In genomic region chr19:8505680-8506401, GRCh38 we compare ENCODE assay signal across 1 cellular context.
TF ChIP-seq lines count a peak whose summit lies in the region.

No MANE protein-coding gene starts in this region.

TF ChIP-seq in K562, 482 proteins besides CTCF, POLR2A, EP300 and RAD21 (continued from another document):
- TF ChIP-seq NBN (IDR thresholded peaks at IDR 0.05; ENCODE audit: low read depth) (0 out of 2 replicates have a peak, but pooled peaks have one; percentile 40), DEAF1 (CRISPR knock-in tag; IDR thresholded peaks at IDR 0.05) (no peak; the same call in 1 of the 2 replicates), ILF3 (IDR thresholded peaks at IDR 0.05; ENCODE audit: borderline replicate concordance) (no peak), ZNF384 (IDR thresholded peaks at IDR 0.05; ENCODE audit: low read depth, low read length) (no peak), LEF1 (IDR thresholded peaks at IDR 0.05) (0 out of 2 replicates have a peak, but pooled peaks have one; percentile 21), ZNF717 (CRISPR knock-in tag; IDR thresholded peaks at IDR 0.05) (no peak), CTCFL (IDR thresholded peaks at IDR 0.05; ENCODE audit: borderline replicate concordance, insufficient read depth, low read depth, low read length, poor library complexity, severe bottlenecking) (peak; percentile 92), KLF16 (IDR thresholded peaks at IDR 0.05) (0 out of 2 replicates have a peak, but pooled peaks have one; percentile 31), ZNF561 (CRISPR knock-in tag; conservative IDR thresholded peaks at IDR 0.05) (no peak), ADNP (tag; IDR thresholded peaks at IDR 0.05) (no peak), ZNF436 (CRISPR knock-in tag; IDR thresholded peaks at IDR 0.05) (no peak), ZNF263 (CRISPR knock-in tag; IDR thresholded peaks at IDR 0.05; ENCODE audit: borderline replicate concordance) (peak; percentile 95), FUS (optimal IDR thresholded peaks at IDR 0.05; ENCODE audit: low read depth, low read length) (no peak), E2F6 (IDR thresholded peaks at IDR 0.05; ENCODE audit: borderline replicate concordance in 1 of 2, extremely low read depth in 1 of 2, insufficient read depth in 1 of 2, insufficient read length in 1 of 2, low read depth in 1 of 2, low read length in 1 of 2, poor library complexity in 1 of 2, severe bottlenecking in 1 of 2) (peak; percentile 76 to 78), USF1 (CRISPR knock-in tag; IDR thresholded peaks at IDR 0.05) (peak; percentile 81), UBTF (IDR thresholded peaks at IDR 0.05; ENCODE audit: borderline replicate concordance in 1 of 2, low read depth in 2 of 2, low read length in 2 of 2) (peak in 1 of 2 experiments; percentile 88; a peak in 3 of 4 replicates), BCOR (IDR thresholded peaks at IDR 0.05) (peak; percentile 51; the same call in 1 of the 2 replicates), L3MBTL2 (IDR thresholded peaks at IDR 0.05) (peak; percentile 96), RB1 (IDR thresholded peaks at IDR 0.05; ENCODE audit: low read depth) (peak; percentile 41; the same call in 1 of the 2 replicates), PHF8 (IDR thresholded peaks at IDR 0.05; ENCODE audit: borderline replicate concordance, low read length) (peak; percentile 53; the same call in 1 of the 2 replicates), ZNF592 (IDR thresholded peaks at IDR 0.05) (peak; percentile 57; the same call in 1 of the 2 replicates), RBM17 (IDR thresholded peaks at IDR 0.05; ENCODE audit: borderline replicate concordance, low read depth, low read length) (no peak), KDM2B (CRISPR knock-in tag; IDR thresholded peaks at IDR 0.05) (peak; percentile 11; the same call in 1 of the 2 replicates), CBX1 (IDR thresholded peaks at IDR 0.05; ENCODE audit: low read depth) (no peak), SMC3 (conservative IDR thresholded peaks at IDR 0.05; ENCODE audit: insufficient read depth, low read depth, low read length) (peak; percentile 28; the same call in 1 of the 2 replicates), PHF21A (IDR thresholded peaks at IDR 0.05; ENCODE audit: borderline replicate concordance, low read depth) (0 out of 2 replicates have a peak, but pooled peaks have one; percentile 9), SREBF2 (CRISPR knock-in tag; IDR thresholded peaks at IDR 0.05) (0 out of 2 replicates have a peak, but pooled peaks have one; percentile 31), RBM14 (IDR thresholded peaks at IDR 0.05; ENCODE audit: borderline replicate concordance, insufficient read depth, low read depth, low read length) (0 out of 2 replicates have a peak, but pooled peaks have one; percentile 61), CTBP1 (IDR thresholded peaks at IDR 0.05; ENCODE audit: borderline replicate concordance) (peak; percentile 69)
